19 cellular contexts compared by ENCODE assay signal in the genomic region with DNA sequence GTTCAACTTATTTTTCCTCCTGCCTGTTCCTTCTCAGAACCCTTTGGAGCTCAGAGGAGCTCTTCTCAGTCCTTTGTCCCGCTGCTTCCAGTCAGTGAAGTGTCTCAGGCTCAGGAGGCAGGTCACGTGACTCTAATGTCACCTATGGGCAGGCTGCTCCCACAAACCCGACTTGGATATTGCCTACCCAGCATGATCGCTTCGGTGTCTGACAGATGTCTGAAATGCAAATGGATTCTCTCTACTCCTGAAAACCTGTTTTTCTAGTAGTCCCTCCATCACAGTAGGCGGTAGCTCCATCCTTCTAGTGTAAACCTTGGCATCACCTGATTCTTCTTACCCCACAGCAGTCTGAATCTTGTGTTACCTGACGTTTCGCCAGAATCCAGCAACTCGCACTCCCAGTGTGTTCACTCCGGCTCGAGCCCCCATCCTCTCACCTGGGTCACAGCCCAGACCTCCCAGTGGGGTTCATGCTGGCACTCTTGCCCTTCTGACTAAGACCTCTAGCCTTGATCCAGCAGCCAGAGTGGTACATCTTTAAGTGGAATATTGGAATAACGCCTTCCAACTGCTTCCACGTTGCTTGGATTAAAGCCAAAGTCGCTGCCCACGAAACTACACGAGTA. TPM values are rescaled to one million over a fixed set of nuclear protein-coding genes. Genes with fewer than 3 reads are reported as not detected.
A peak's percentile ranks its signal among the peaks of the same experiment; 100 is the strongest.
DNase-seq lines count a peak whose midpoint lies in the region; ATAC-seq and TF ChIP-seq lines count a peak whose summit lies in the region.
"Had no signal": no experiment of that assay in that cellular context is flagged by ENCODE, and none has a peak within 500 bp of the region (broad histone marks: within the 10 kb centered on the region; RNA-seq: fewer than 3 reads in every experiment).

No MANE protein-coding gene starts in this region.

- H3K4ac ChIP-seq in IMR-90 (ENCODE audit: low read depth, low read length) = no peak overlapping the region

- H3K9me3 ChIP-seq in Caco-2 = no peaks in the 10 kb centered on the region
- no peaks in the 10 kb centered on the region for H3K9me3 ChIP-seq in IMR-90 (ENCODE audit: control insufficient read depth, insufficient read depth, low read length)
- no peaks in the 10 kb centered on the region for H3K9me3 ChIP-seq in iPS DF 6.9 (ENCODE audit: control insufficient read depth, insufficient read depth, low read length)
- no peaks in the 10 kb centered on the region for H3K9me3 ChIP-seq in ascending aorta
- H3K9me3 ChIP-seq: SJSA1, tibial nerve had no signal

- no peak overlapping the region for H2BK120ac ChIP-seq in IMR-90 (ENCODE audit: low read depth, low read length)

- H3K79me1 ChIP-seq in IMR-90 (ENCODE audit: low read depth in 1 of 2, low read length in 2 of 2) = no peaks in the 10 kb centered on the region

- H3K23ac ChIP-seq in IMR-90 (ENCODE audit: low read depth, low read length) = no peak overlapping the region

- intact Hi-C loops in Caco-2 (cut with micrococcal nuclease; ENCODE audit: unreplicated experiment) = no loop called here
- intact Hi-C loops in IMR-90 (cut with micrococcal nuclease) = no loop called here
- intact Hi-C loops in ascending aorta (cut with DNase I) = no loop called here

- H3K27me3 ChIP-seq in Caco-2 (replicated peaks; ENCODE audit: control insufficient read depth, insufficient read depth, low read length) (no peaks in the 10 kb centered on the region), IMR-90 (ENCODE audit: control insufficient read depth, insufficient read depth, low read length) (peaks cover 47% of the 10 kb centered on the region), iPS DF 6.9 (ENCODE audit: control insufficient read depth, insufficient read depth, low read length) (no peaks in the 10 kb centered on the region), ascending aorta (no peaks in the 10 kb centered on the region)

- H3K36me3 ChIP-seq in Caco-2 (ENCODE audit: control insufficient read depth, insufficient read depth, low read length) (no peaks in the 10 kb centered on the region), IMR-90 (ENCODE audit: control insufficient read depth, insufficient read depth, low read length) (no peaks in the 10 kb centered on the region), iPS DF 6.9 (ENCODE audit: control insufficient read depth, insufficient read depth, low read length) (no peaks in the 10 kb centered on the region), ascending aorta (no peaks in the 10 kb centered on the region)
- H3K36me3 ChIP-seq: SJSA1, tibial nerve had no signal

- no peak overlapping the region for H3K4me2 ChIP-seq in IMR-90 (ENCODE audit: low read depth, low read length)

- no peak for TF ChIP-seq RAD21 in IMR-90 (IDR thresholded peaks at IDR 0.05; ENCODE audit: low read length)

- in situ Hi-C loops in IMR-90 (cut with MboI; ENCODE audit: low sequenced_read_pairs) = no loop called here

- CTCF ChIA-PET in Caco-2 (lab: Charles Lee) (no interaction called here), IMR-90 (lab: Yijun Ruan, JAX) (no interaction called here)

- TF ChIP-seq CTCF in Caco-2 (IDR thresholded peaks at IDR 0.05; ENCODE audit: insufficient read depth in 1 of 2, low read depth in 1 of 2, low read length in 1 of 2, severe bottlenecking in 1 of 2, unreplicated experiment in 1 of 2) = no peak
- TF ChIP-seq CTCF in IMR-90 (conservative IDR thresholded peaks at IDR 0.05; ENCODE audit: low read depth, low read length) = no peak
- no peak for TF ChIP-seq CTCF in ascending aorta (IDR thresholded peaks at IDR 0.05)

- dilution Hi-C loops in IMR-90 (cut with HindIII; ENCODE audit: low sequenced_read_pairs, unreplicated experiment) = no loop called here

- no peak overlapping the region for H2BK5ac ChIP-seq in IMR-90 (ENCODE audit: low read depth, low read length, poor library complexity, severe bottlenecking)

- H3K4me3 Mint-ChIP-seq in Caco-2 (ENCODE audit: unreplicated experiment) = no peak overlapping the region
- H3K4me3 Mint-ChIP-seq: activated T-cell treated with anti-CD3 and anti-CD28 coated beads, Interleukin-2, amount 50 U/mL, for 24 hours; memory B cell had no signal

- no peak overlapping the region for H2AK5ac ChIP-seq in IMR-90 (ENCODE audit: low read depth, low read length)

- no peak overlapping the region for H4K5ac ChIP-seq in IMR-90 (ENCODE audit: low read depth, low read length)

- H3K18ac ChIP-seq in IMR-90 (ENCODE audit: low read depth, low read length) = no peak overlapping the region

- no peak for TF ChIP-seq POLR2A in IMR-90 (IDR thresholded peaks at IDR 0.05; ENCODE audit: low read depth, low read length)

- no peak overlapping the region for H3K14ac ChIP-seq in IMR-90 (replicated peaks; ENCODE audit: low read depth, low read length)

- ATAC-seq in IMR-90 (ENCODE audit: low read depth) = no peak
- no peak for ATAC-seq in HG03095 (IDR thresholded peaks at IDR 0.05; ENCODE audit: unreplicated experiment)
- ATAC-seq in GM19351 (IDR thresholded peaks at IDR 0.05; ENCODE audit: unreplicated experiment) = no peak
- ATAC-seq: HCT116 had no signal

- no peak overlapping the region for H4K91ac ChIP-seq in IMR-90 (ENCODE audit: insufficient read depth, low read depth, low read length)

- no peak overlapping the region for H3K56ac ChIP-seq in IMR-90 (ENCODE audit: extremely low read depth, insufficient read depth, low read length)

- POLR2A ChIA-PET in Caco-2 (lab: Charles Lee) = no interaction called here
- POLR2A ChIA-PET in IMR-90 (lab: Charles Lee; ENCODE audit: unreplicated experiment) = no interaction called here

- no peak overlapping the region for H2BK20ac ChIP-seq in IMR-90 (ENCODE audit: low read depth, low read length)

- H3K9ac ChIP-seq in IMR-90 (ENCODE audit: low read depth, low read length) = no peak overlapping the region

- no peaks in the 10 kb centered on the region for H3K4me1 Mint-ChIP-seq in Caco-2 (ENCODE audit: low read depth, unreplicated experiment)
- H3K4me1 Mint-ChIP-seq: immature natural killer cell, memory B cell had no signal

- H3K27ac Mint-ChIP-seq in Caco-2 (ENCODE audit: unreplicated experiment) = no peak overlapping the region
- H3K27ac Mint-ChIP-seq: activated T-cell treated with anti-CD3 and anti-CD28 coated beads, Interleukin-2, amount 50 U/mL, for 24 hours; immature natural killer cell; memory B cell had no signal

- no peak overlapping the region for H2BK15ac ChIP-seq in IMR-90 (ENCODE audit: low read depth, low read length)

- peaks cover 5% of the 10 kb centered on the region for H3K36me3 Mint-ChIP-seq in Caco-2 (ENCODE audit: insufficient read depth, unreplicated experiment)
- H3K36me3 Mint-ChIP-seq: immature natural killer cell, memory B cell had no signal

- H3K9me3 Mint-ChIP-seq in Caco-2 (ENCODE audit: unreplicated experiment) = no peaks in the 10 kb centered on the region
- H3K9me3 Mint-ChIP-seq: activated T-cell treated with anti-CD3 and anti-CD28 coated beads, Interleukin-2, amount 50 U/mL, for 24 hours; immature natural killer cell; memory B cell had no signal

- 13% methylated on average over 9 of the region's 16 CpGs; no CpG with 5 or more reads in 1 of the 2 experiments for WGBS in IMR-90 (ENCODE audit: extremely low coverage in 2 of 2, insufficient read length in 1 of 2), 2 experiments
- WGBS in iPS DF 6.9 (ENCODE audit: insufficient coverage, insufficient read length) = no CpG with 5 or more reads among the region's 16 CpGs

- H3K4me3 ChIP-seq in Caco-2 (ENCODE audit: low read depth, low read length) (no peak overlapping the region), IMR-90 (ENCODE audit: insufficient read depth, low read depth, low read length) (no peak overlapping the region), iPS DF 6.9 (ENCODE audit: low read length) (no peak overlapping the region), ascending aorta (no peak overlapping the region)
- H3K4me3 ChIP-seq: SJSA1, tibial nerve had no signal

- BruUV-seq in Caco-2 (replicated peaks; lab: Mats Ljungman, UMichigan) (no TSS peak), IMR-90 (replicated peaks; lab: Mats Ljungman, UMichigan) (no TSS peak)

- H4K20me1 ChIP-seq in IMR-90 (ENCODE audit: insufficient read depth, low read length) = no peaks in the 10 kb centered on the region

- H2AFZ ChIP-seq in IMR-90 (replicated peaks; ENCODE audit: low read length, poor library complexity) = no peak overlapping the region

- H3K4me1 ChIP-seq in Caco-2 (no peaks in the 10 kb centered on the region), IMR-90 (ENCODE audit: control insufficient read depth, insufficient read depth, low read length) (no peaks in the 10 kb centered on the region), iPS DF 6.9 (ENCODE audit: control insufficient read depth, insufficient read depth, low read length) (peaks cover 6% of the 10 kb centered on the region), ascending aorta (no peaks in the 10 kb centered on the region)
- H3K4me1 ChIP-seq: SJSA1, tibial nerve had no signal

- peak; percentile 6 to 39 for DNase-seq in Caco-2
- no peak for DNase-seq in IMR-90
- DNase-seq in NCI-H526 (lab: John Stamatoyannopoulos, UW) = peak; percentile 83 to 84
- DNase-seq in iPS DF 6.9 (ENCODE audit: low read depth, low spot score) = peak; percentile 64
- no peak for DNase-seq in H4 (ENCODE audit: low spot score)
- DNase-seq in ascending aorta (ENCODE audit: low spot score in 2 of 2) = no peak
- DNase-seq: activated CD4-positive, alpha-beta T cell treated with anti-CD3 and anti-CD28 coated beads, Interleukin-2, amount 50 U/mL, for 4 hours; activated T-cell treated with anti-CD3 and anti-CD28 coated beads, Interleukin-2, amount 50 U/mL, for 24 hours; caudate nucleus; effector CD8-positive, alpha-beta T cell; immature natural killer cell; NCI-H2081 treated with DMSO at 0.1 percent for 48 hours; stimulated activated CD4-positive, alpha-beta T cell treated with anti-CD3 and anti-CD28 coated beads, Interleukin-4, amount 100 ng/mL, for 4 hours had no signal

- H3K27ac ChIP-seq in IMR-90 (ENCODE audit: insufficient read depth, low read length) = no peak overlapping the region
- H3K27ac ChIP-seq in iPS DF 6.9 (ENCODE audit: low read length) = no peak overlapping the region
- H3K27ac ChIP-seq in ascending aorta = no peak overlapping the region
- H3K27ac ChIP-seq: SJSA1, tibial nerve had no signal

- H3K9me1 ChIP-seq in IMR-90 (ENCODE audit: insufficient read depth, low read length) = no peaks in the 10 kb centered on the region

- H2AK9ac ChIP-seq in IMR-90 (replicated peaks; ENCODE audit: low read depth, low read length, poor library complexity) = no peak overlapping the region

- peaks cover 4% of the 10 kb centered on the region for H3K27me3 Mint-ChIP-seq in Caco-2 (ENCODE audit: insufficient read depth, unreplicated experiment)

- no peak overlapping the region for H4K8ac ChIP-seq in IMR-90 (ENCODE audit: low read depth in 2 of 2, low read length in 2 of 2)

TF ChIP-seq in IMR-90, 13 proteins besides CTCF, POLR2A, EP300 and RAD21 (continues in another document):
- no peak for TF ChIP-seq BHLHE40 (IDR thresholded peaks at IDR 0.05; ENCODE audit: low read depth, low read length)

RNA-seq across cellular contexts. Expression of a gene that starts 5.4 kb away (rescaled TPM):
- total RNA-seq in Caco-2 (2022) (not detected in 2 replicates), IMR-90 (2012; rRNA removed) (not detected in 2 replicates), ascending aorta (not detected)
- polyA plus RNA-seq in IMR-90 (2012; rRNA removed) = not detected in 2 replicates
- polyA plus RNA-seq in IMR-90 (2012; cell fraction: cytosol; rRNA removed) = not detected in 2 replicates
- not detected in 2 replicates for polyA plus RNA-seq in IMR-90 (2012; cell fraction: nucleus; rRNA removed; ENCODE audit: low replicate concordance)
- total RNA-seq in H4 (2014; rRNA removed; shearing (Covaris generic)) = 0.04 TPM in 1 of 2 replicates, not detected in the other
- total RNA-seq: SJSA1, tibial nerve had no signal

Comparison
In these comparisons a context has a peak if more than half of its experiments do, and no peak if none do; other contexts are left out.
1. DNase-seq: peak in Caco-2 (2 of 2), NCI-H526 (2 of 2) and iPS DF 6.9 (single experiment); none in IMR-90 (single experiment), H4 (single experiment) and ascending aorta (0 of 2).